18 cellular contexts compared by ENCODE assay signal in genomic region chr3:107829185-107829584, GRCh38.
"Had no signal": no experiment of that assay in that cellular context is flagged by ENCODE, and none has a peak within 500 bp of the region (broad histone marks: within the 10 kb centered on the region; RNA-seq: fewer than 3 reads in every experiment).

No MANE protein-coding gene starts in this region.

- H3K9me3 ChIP-seq: esophagus muscularis mucosa, gastrocnemius medialis, heart right ventricle, left lung, lower lobe of right lung had no signal

- H3K4me1 ChIP-seq: esophagus muscularis mucosa, gastrocnemius medialis, left lung, lower lobe of right lung had no signal

- H3K27me3 ChIP-seq: dorsolateral prefrontal cortex, esophagus muscularis mucosa, gastrocnemius medialis, heart right ventricle, left lung had no signal

- ATAC-seq: gastrocnemius medialis, heart right ventricle, left cardiac atrium, left lung, left ventricle myocardium superior, lower lobe of right lung had no signal

- H3K36me3 ChIP-seq: esophagus muscularis mucosa, gastrocnemius medialis, heart right ventricle, left lung, lower lobe of right lung had no signal

- H3K4me3 ChIP-seq: coronary artery, dorsolateral prefrontal cortex, esophagus muscularis mucosa, gastrocnemius medialis, heart right ventricle, left lung, lower lobe of right lung had no signal

- H3K27ac Mint-ChIP-seq: mesothelial cell of epicardium had no signal

- H3K27ac ChIP-seq: coronary artery, dorsolateral prefrontal cortex, esophagus muscularis mucosa, gastrocnemius medialis, heart right ventricle, left lung, lower lobe of right lung had no signal

- H3K36me3 Mint-ChIP-seq: mesothelial cell of epicardium had no signal

- H3K4me3 Mint-ChIP-seq: mesothelial cell of epicardium had no signal

- H3K9me3 Mint-ChIP-seq: mesothelial cell of epicardium had no signal

- DNase-seq: dermis blood vessel endothelial cell; dorsolateral prefrontal cortex; effector CD4-positive, alpha-beta T cell; effector memory CD4-positive, alpha-beta T cell; foreskin melanocyte; gastrocnemius medialis; glutamatergic neuron; head of caudate nucleus; heart right ventricle; hippocampal formation; left cardiac atrium; left lung; left ventricle myocardium superior; lower lobe of right lung; mesenchymal stem cell had no signal
